Comparison of ENCODE assay signal across 8 cellular contexts in the genomic region with DNA sequence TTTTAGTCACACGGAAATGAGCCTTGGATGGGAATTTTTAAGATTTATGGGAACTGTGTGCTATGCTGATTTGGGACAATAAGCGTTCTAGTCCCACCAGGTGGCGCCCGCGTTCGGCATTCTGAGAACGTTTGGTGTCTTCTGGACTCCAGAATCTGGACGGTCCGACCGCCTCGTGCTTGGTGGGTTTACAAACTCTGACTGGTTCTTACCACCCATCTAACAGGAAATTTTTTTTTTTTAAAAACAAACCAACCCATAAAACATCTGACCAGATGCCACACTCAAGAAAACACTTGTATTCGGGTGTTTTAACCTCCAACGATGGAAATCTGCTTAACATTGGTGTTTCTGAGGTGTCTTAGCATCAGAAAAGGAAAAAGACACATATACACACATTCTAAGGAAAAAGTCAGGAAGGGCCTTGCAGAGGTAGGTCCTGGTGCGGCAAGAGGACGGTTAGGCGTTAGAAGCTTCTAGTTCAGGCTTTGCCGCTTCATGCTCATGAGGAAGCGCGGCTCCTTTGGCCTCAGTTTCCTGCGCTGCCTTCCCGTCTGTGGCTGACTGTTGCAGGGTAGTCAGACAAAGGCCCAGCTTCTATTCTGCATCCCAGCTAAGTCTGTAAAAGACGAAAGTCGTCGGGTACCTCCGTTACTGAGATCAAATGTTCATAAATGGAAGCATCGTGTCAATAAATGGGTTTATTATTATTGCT. TPM values are rescaled to one million over a fixed set of nuclear protein-coding genes. Genes with fewer than 3 reads are reported as not detected.
DNase-seq lines count a peak whose midpoint lies in the region; ATAC-seq and TF ChIP-seq lines count a peak whose summit lies in the region.

No MANE protein-coding gene starts in this region.

- H3K36me3 ChIP-seq in GM06990 (ENCODE audit: control insufficient read depth, insufficient read depth, low read length) (no peaks in the 10 kb centered on the region), ascending aorta (no peaks in the 10 kb centered on the region), right atrium auricular region (no peaks in the 10 kb centered on the region), prostate gland (no peaks in the 10 kb centered on the region)

- H3K9me3 ChIP-seq in ascending aorta (no peaks in the 10 kb centered on the region), right atrium auricular region (no peaks in the 10 kb centered on the region), prostate gland (no peaks in the 10 kb centered on the region)

- DNase-seq in GM06990 (ENCODE audit: extremely low read depth, insufficient read length), result peak; percentile 30
- DNase-seq in NCI-H1436 treated with DMSO at 0.1 percent for 48 hours (lab: John Stamatoyannopoulos, UW), result peak; percentile 42
- DNase-seq in T-helper 2 cell, result peak; percentile 41 to 63 (median 61)
- DNase-seq in ascending aorta (ENCODE audit: low spot score in 2 of 2), result peak; percentile 67 to 97
- DNase-seq in right atrium auricular region (ENCODE audit: low spot score), result peak; percentile 97
- peak; percentile 92 for DNase-seq in prostate gland (ENCODE audit: low spot score)
- DNase-seq in ureter (ENCODE audit: low spot score), result peak; percentile 92

- ATAC-seq in HG03095 (IDR thresholded peaks at IDR 0.05; ENCODE audit: unreplicated experiment), result no peak

- intact Hi-C loops in ascending aorta (cut with DNase I), result loop anchor here (1.0 to 10.0 kb wide), 7 partner anchors 22 to 416 kb away; partner anchors contain the start of genes EIF2D, MAPKAPK2 and YOD1
- intact Hi-C loops in prostate gland (cut with DNase I), result loop anchor here (2.0 to 10.0 kb wide), 4 partner anchors 30 to 278 kb away; no protein-coding TSS in a partner anchor

- H3K27me3 ChIP-seq in GM06990 (replicated peaks; ENCODE audit: control insufficient read depth, insufficient read depth, low read length) (no peaks in the 10 kb centered on the region), ascending aorta (no peaks in the 10 kb centered on the region), right atrium auricular region (no peaks in the 10 kb centered on the region), prostate gland (replicated peaks; ENCODE audit: insufficient read depth) (no peaks in the 10 kb centered on the region)

- H3K27ac ChIP-seq in ascending aorta, result peak overlapping the region; percentile 77 to 79
- peak overlapping the region; percentile 95 to 97 for H3K27ac ChIP-seq in right atrium auricular region
- H3K27ac ChIP-seq in prostate gland, result peak overlapping the region; percentile 73 to 79

- H3K4me1 ChIP-seq in ascending aorta (peaks cover 0 to 22% of the 10 kb centered on the region in 2 donors), right atrium auricular region (peaks cover 0 to 26% of the 10 kb centered on the region in 2 donors), prostate gland (replicated peaks) (peaks cover 5% of the 10 kb centered on the region)

- TF ChIP-seq POLR2A in prostate gland (IDR thresholded peaks at IDR 0.05), result no peak

- H3K4me3 ChIP-seq in GM06990 (replicated peaks; ENCODE audit: low read depth, low read length) (peak overlapping the region; percentile 77), ascending aorta (peak overlapping the region; percentile 80 to 83), right atrium auricular region (peak overlapping the region in 1 of 2 donors; percentile 90), prostate gland (peak overlapping the region; percentile 80 to 98)

- TF ChIP-seq CTCF in GM06990 (IDR thresholded peaks at IDR 0.05; ENCODE audit: insufficient read depth, low read length, poor library complexity, severe bottlenecking) (peak; percentile 79), ascending aorta (IDR thresholded peaks at IDR 0.05) (peak; percentile 75 to 82 (median 76)), right atrium auricular region (IDR thresholded peaks at IDR 0.05) (peak; percentile 77 to 91), prostate gland (IDR thresholded peaks at IDR 0.05) (peak; percentile 58 to 85 (median 82))

- 10% methylated on average over 26 of the region's 26 CpGs for WGBS in prostate gland

RNA-seq across cellular contexts. Expression of gene DYRK3, which starts 0.8 kb away (rescaled TPM):
- total RNA-seq in ascending aorta (17.9 TPM), right atrium auricular region (10 to 100 TPM; 16.5 to 20.6 TPM), prostate gland (1 to 10 TPM; 2.6 to 9.7 TPM), ureter (4.8 TPM)

RNA-seq across cellular contexts. Expression of gene EIF2D, which starts 22.3 kb away (rescaled TPM):
- 40.2 TPM for total RNA-seq in ascending aorta
- 10 to 100 TPM; 21.7 to 30.4 TPM for total RNA-seq in right atrium auricular region
- 10 to 100 TPM; 42.8 to 60.2 TPM for total RNA-seq in prostate gland
- 58.6 TPM for total RNA-seq in ureter

RNA-seq across cellular contexts. Expression of gene MAPKAPK2, which starts 50.2 kb away (rescaled TPM):
- 35.3 TPM for total RNA-seq in ascending aorta
- total RNA-seq in right atrium auricular region, result 100 to 1,000 TPM; 136 to 158 TPM
- 10 to 100 TPM; 27.1 to 67.0 TPM for total RNA-seq in prostate gland
- total RNA-seq in ureter, result 69.8 TPM

Comparison
In these comparisons a context has a peak if more than half of its experiments do, and no peak if none do; other contexts are left out.
1. DNase-seq: peak in every context shown above with its lines; median percentile 97 in right atrium auricular region; 92 in prostate gland; 92 in ureter; 82 in ascending aorta; 61 in T-helper 2 cell; 42 in NCI-H1436 treated with DMSO at 0.1 percent for 48 hours; 30 in GM06990.